Comparison of ENCODE assay signal across 34 cellular contexts in the genomic region with DNA sequence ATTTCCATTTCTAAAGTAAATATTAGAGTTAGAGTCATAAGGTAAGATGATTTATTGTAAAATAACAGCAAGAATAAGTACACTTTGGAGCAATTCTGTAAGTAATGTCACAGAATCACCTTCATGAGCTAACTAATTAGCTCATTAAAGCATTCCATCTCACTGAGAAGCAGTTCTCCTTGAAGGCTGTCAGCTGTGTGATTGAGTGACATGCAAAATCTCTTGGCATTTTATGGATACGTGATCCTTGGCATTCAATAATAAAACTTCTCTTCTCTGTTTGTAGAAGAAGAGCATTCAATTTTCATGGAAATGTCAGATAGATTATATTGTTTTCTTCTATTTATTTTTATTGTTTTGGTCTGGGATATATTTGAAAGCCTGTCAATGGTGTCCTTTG.
"Had no signal": no experiment of that assay in that cellular context is flagged by ENCODE, and none has a peak within 500 bp of the region (broad histone marks: within the 10 kb centered on the region; RNA-seq: fewer than 3 reads in every experiment).

No MANE protein-coding gene starts in this region.

- H3K4me3 ChIP-seq: MG63 had no signal

- H3K36me3 ChIP-seq: MG63 had no signal

- H3K9me3 ChIP-seq: MG63 had no signal

- H3K27me3 ChIP-seq: MG63 had no signal

- DNase-seq: Kasumi-1, MG63, MM.1S, MV-4-11, NCI-H1048, NCI-H1092, NCI-H1092 treated with DMSO at 0.1 percent for 48 hours, NCI-H1105, NCI-H1105 treated with DMSO at 0.1 percent for 48 hours, NCI-H1417, NCI-H1417 treated with DMSO at 0.1 percent for 48 hours, NCI-H1436, NCI-H1436 treated with DMSO at 0.1 percent for 48 hours, NCI-H146, NCI-H1694, NCI-H1694 treated with DMSO at 0.1 percent for 48 hours, NCI-H187, NCI-H187 treated with DMSO at 0.1 percent for 48 hours, NCI-H1930, NCI-H2029, NCI-H2029 treated with DMSO at 0.1 percent for 48 hours, NCI-H2081, NCI-H2081 treated with DMSO at 0.1 percent for 48 hours, NCI-H2107, NCI-H2171, NCI-H2171 treated with DMSO at 0.1 percent for 48 hours, NCI-H2227 treated with DMSO at 0.1 percent for 48 hours, NCI-H226, NCI-H345, NCI-H446, NCI-H446 treated with DMSO at 0.1 percent for 48 hours, NCI-H510A, NCI-H510A treated with DMSO at 0.1 percent for 48 hours, NCI-H524 had no signal
